In the genomic region with DNA sequence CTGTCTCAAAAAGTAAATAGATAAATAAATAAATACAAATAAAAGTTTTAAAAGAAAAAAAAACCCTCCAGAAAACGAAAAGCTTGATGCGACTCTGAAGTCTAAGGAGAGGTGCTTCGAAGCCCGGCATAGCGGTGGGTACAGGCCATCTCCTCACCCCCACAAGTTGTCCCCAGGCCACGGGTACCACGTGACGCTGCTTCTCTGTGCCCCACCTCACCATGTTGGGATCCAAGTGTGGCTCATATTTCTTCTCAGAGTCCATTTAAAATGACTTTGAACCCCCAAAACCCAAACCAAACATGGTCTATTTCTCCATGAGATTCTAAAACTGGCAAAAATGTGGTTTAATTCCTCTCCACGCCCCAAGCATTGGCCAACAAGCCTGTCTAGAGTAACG, we compare ENCODE assay signal across 8 cellular contexts.
"Had no signal": no experiment of that assay in that cellular context is flagged by ENCODE, and none has a peak within 500 bp of the region (broad histone marks: within the 10 kb centered on the region; RNA-seq: fewer than 3 reads in every experiment).

No MANE protein-coding gene starts in this region.

- FAIRE-seq: G401.6, GM12878, GM12891, GM12892, GM18507, GM19239 had no signal

- ATAC-seq: GM12878 had no signal

- H3K4me3 ChIP-seq: GM12878 had no signal

- DNase-seq: GDM1, GF-D8 had no signal
